Comparison of ENCODE assay signal across 26 cellular contexts in the genomic region with DNA sequence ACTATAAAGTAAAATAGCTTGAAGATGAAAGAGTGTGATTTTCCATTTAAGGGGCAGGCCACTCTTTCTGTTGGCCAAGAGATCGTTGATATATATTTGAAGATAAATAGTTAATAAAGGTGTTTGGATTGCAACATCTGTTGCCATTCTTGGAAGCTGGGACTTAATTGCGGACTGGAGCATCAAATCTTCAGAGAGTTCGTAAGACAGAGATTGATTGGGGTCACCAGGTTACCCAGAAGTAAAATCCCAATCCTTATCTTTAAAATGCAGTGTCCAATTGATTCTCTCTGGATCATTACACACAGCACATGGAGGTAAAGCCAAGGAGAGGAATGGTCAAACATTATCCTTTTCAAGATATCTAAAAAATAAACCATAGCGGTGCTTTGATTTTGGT.
A peak's percentile ranks its signal among the peaks of the same experiment; 100 is the strongest.
DNase-seq lines count a peak whose midpoint lies in the region; ATAC-seq, FAIRE-seq and TF ChIP-seq lines count a peak whose summit lies in the region.
"Had no signal": no experiment of that assay in that cellular context is flagged by ENCODE, and none has a peak within 500 bp of the region (broad histone marks: within the 10 kb centered on the region; RNA-seq: fewer than 3 reads in every experiment).

No MANE protein-coding gene starts in this region.

- H3K4me3 Mint-ChIP-seq in osteocyte (ENCODE audit: unreplicated experiment) (no peak overlapping the region), type B pancreatic cell (no peak overlapping the region)
- H3K4me3 Mint-ChIP-seq in activated CD4-positive, alpha-beta T cell treated with anti-CD3 and anti-CD28 coated beads, Interleukin-2, amount 10 ng/mL, durations not matched to agents 24 days and 14 days, result no peak overlapping the region
- H3K4me3 Mint-ChIP-seq: CD14-positive monocyte; CD4-positive, alpha-beta memory T cell; CD4-positive, CD25-positive, alpha-beta regulatory T cell; CD8-positive, alpha-beta memory T cell had no signal

- in situ Hi-C loops in K562 (cut with MboI), result no loop called here

- H3K4me2 ChIP-seq in K562 (ENCODE audit: insufficient read depth, low read length), result no peak overlapping the region
- H3K4me2 ChIP-seq: BLaER1 had no signal

- no peaks in the 10 kb centered on the region for H3K9me3 ChIP-seq in K562 (replicated peaks; ENCODE audit: control insufficient read depth, insufficient read depth, low read depth, low read length)
- H3K9me3 ChIP-seq: BE2C, BLaER1 had no signal

- H3K27ac ChIP-seq in K562 (ENCODE audit: extremely low read depth, low read depth, low read length), result no peak overlapping the region
- H3K27ac ChIP-seq: BLaER1 had no signal

- H3K27me3 Mint-ChIP-seq in osteocyte (ENCODE audit: unreplicated experiment) (peaks cover 67% of the 10 kb centered on the region), type B pancreatic cell (no peaks in the 10 kb centered on the region)
- H3K27me3 Mint-ChIP-seq in activated CD4-positive, alpha-beta T cell treated with anti-CD3 and anti-CD28 coated beads, Interleukin-2, amount 10 ng/mL, durations not matched to agents 24 days and 14 days, result peaks cover 13% of the 10 kb centered on the region
- H3K27me3 Mint-ChIP-seq: CD4-positive, CD25-positive, alpha-beta regulatory T cell had no signal

- no peak for ATAC-seq in K562
- no peak for ATAC-seq in HG02870 (IDR thresholded peaks at IDR 0.05; ENCODE audit: unreplicated experiment)
- ATAC-seq in GM19328 (IDR thresholded peaks at IDR 0.05; ENCODE audit: unreplicated experiment), result no peak

- POLR2A ChIA-PET in K562 (lab: Yijun Ruan, JAX), result interaction anchor here (0.7 to 1.2 kb wide), 2 partner anchors 15 to 114 kb away, joined by 3 to 5 read pairs; no protein-coding TSS in a partner anchor

- no peaks in the 10 kb centered on the region for H3K36me3 ChIP-seq in K562 (ENCODE audit: control insufficient read depth, insufficient read depth, low read length)
- H3K36me3 ChIP-seq: BE2C, BLaER1 had no signal

- intact Hi-C loops in K562 (cut with micrococcal nuclease), result no loop called here
- intact Hi-C loops in activated CD4-positive, alpha-beta T cell treated with anti-CD3 and anti-CD28 coated beads, Interleukin-2, amount 10 ng/mL, durations not matched to agents 24 days and 14 days (cut with micrococcal nuclease), result no loop called here

- no peak for TF ChIP-seq EP300 in K562 (IDR thresholded peaks at IDR 0.05; ENCODE audit: low read length)

- no peaks in the 10 kb centered on the region for H3K9me1 ChIP-seq in K562 (ENCODE audit: control insufficient read depth, insufficient read depth, low read length)

- H3K27ac Mint-ChIP-seq in osteocyte (ENCODE audit: unreplicated experiment) (no peak overlapping the region), type B pancreatic cell (peak overlapping the region; percentile 36)
- H3K27ac Mint-ChIP-seq in activated CD4-positive, alpha-beta T cell treated with anti-CD3 and anti-CD28 coated beads, Interleukin-2, amount 10 ng/mL, durations not matched to agents 24 days and 14 days, result no peak overlapping the region
- H3K27ac Mint-ChIP-seq: CD14-positive monocyte; CD4-positive, alpha-beta memory T cell; CD4-positive, CD25-positive, alpha-beta regulatory T cell; CD8-positive, alpha-beta memory T cell had no signal

- no peak overlapping the region for H2AFZ ChIP-seq in K562 (ENCODE audit: low read depth, low read length)

- FAIRE-seq in K562 (lab: Jason Lieb, UNC), result no peak
- FAIRE-seq: A204.1, D721Med, G401.6, GM12891, GM19239 had no signal

- H3K4me1 ChIP-seq in K562 (replicated peaks in 1 of 2; ENCODE audit: control insufficient read depth in 2 of 2, insufficient read depth in 2 of 2, low read length in 2 of 2), result peaks cover 16 to 38% of the 10 kb centered on the region in 2 experiments
- H3K4me1 ChIP-seq: BE2C, BLaER1 had no signal

- H3K27me3 ChIP-seq in K562 (ENCODE audit: control insufficient read depth in 2 of 2, insufficient read depth in 2 of 2, low read length in 2 of 2), result no peaks in the 10 kb centered on the region
- H3K27me3 ChIP-seq: BE2C, BLaER1 had no signal

- no peak overlapping the region for H3K9ac ChIP-seq in K562 (ENCODE audit: insufficient read depth in 1 of 2, low read depth in 2 of 2, low read length in 2 of 2)
- H3K9ac ChIP-seq: BLaER1 had no signal

- H4K20me1 ChIP-seq in K562 (replicated peaks; ENCODE audit: control insufficient read depth, insufficient read depth, low read length), result no peaks in the 10 kb centered on the region
- H4K20me1 ChIP-seq: BLaER1 had no signal

- DNase-seq in NCI-H69 (lab: John Stamatoyannopoulos, UW) (peak; percentile 67), K562 (ENCODE audit: extremely low read depth in 1 of 4, low spot score in 3 of 4) (no peak), osteocyte (ENCODE audit: extremely low spot score, unreplicated experiment) (peak; percentile 5), type B pancreatic cell (ENCODE audit: extremely low spot score, unreplicated experiment) (no peak)
- DNase-seq in activated effector memory CD4-positive, alpha-beta T cell treated with anti-CD3 and anti-CD28 coated beads, Interleukin-2, amount 50 U/mL, for 16 hours, result no peak
- no peak for DNase-seq in activated CD4-positive, alpha-beta T cell treated with anti-CD3 and anti-CD28 coated beads, Interleukin-2, amount 10 ng/mL, durations not matched to agents 24 days and 14 days
- DNase-seq: 8988T; ACHN; BE2C; C1 segment of cervical spinal cord; Calu3; CD4-positive, alpha-beta memory T cell; CD4-positive, CD25-positive, alpha-beta regulatory T cell; CD8-positive, alpha-beta memory T cell; COR-L47; DMS79 treated with DMSO at 0.1 percent for 48 hours; GF-D8 had no signal

- CTCF ChIA-PET in K562 (lab: Yijun Ruan, JAX; ENCODE audit: low intra/inter-chr PET ratio), result no interaction called here

- TF ChIP-seq CTCF in K562 (IDR thresholded peaks at IDR 0.05 in 2 of 3, conservative IDR thresholded peaks at IDR 0.05 in 1 of 3; ENCODE audit: insufficient read depth in 2 of 3, low read depth in 1 of 3, low read length in 3 of 3) (no peak), osteocyte (IDR thresholded peaks at IDR 0.05) (no peak), type B pancreatic cell (conservative IDR thresholded peaks at IDR 0.05) (no peak)

- no peak for TF ChIP-seq POLR2A in K562 (conservative IDR thresholded peaks at IDR 0.05)

- TF ChIP-seq RAD21 in K562 (CRISPR knock-in tag; conservative IDR thresholded peaks at IDR 0.05 in 1 of 2, IDR thresholded peaks at IDR 0.05 in 1 of 2), result no peak

- no peaks in the 10 kb centered on the region for H3K4me1 Mint-ChIP-seq in osteocyte (ENCODE audit: unreplicated experiment)
- H3K4me1 Mint-ChIP-seq in type B pancreatic cell (ENCODE audit: unreplicated experiment), result peaks cover 72% of the 10 kb centered on the region
- peaks cover 9% of the 10 kb centered on the region for H3K4me1 Mint-ChIP-seq in activated CD4-positive, alpha-beta T cell treated with anti-CD3 and anti-CD28 coated beads, Interleukin-2, amount 10 ng/mL, durations not matched to agents 24 days and 14 days

- peaks cover 4% of the 10 kb centered on the region; the same call in 1 of the 3 replicates for H3K79me2 ChIP-seq in K562 (ENCODE audit: control insufficient read depth, insufficient read depth, low read length)

- no peak overlapping the region for H3K4me3 ChIP-seq in K562
- H3K4me3 ChIP-seq: BLaER1 had no signal

- 40% methylated on average over 4 of the region's 4 CpGs for WGBS in K562 (ENCODE audit: insufficient coverage, low coverage, missing lambda C conversion rate)

- H3K9me3 Mint-ChIP-seq in osteocyte (ENCODE audit: unreplicated experiment), result no peaks in the 10 kb centered on the region
- H3K9me3 Mint-ChIP-seq in type B pancreatic cell, result no peaks in the 10 kb centered on the region
- H3K9me3 Mint-ChIP-seq in activated CD4-positive, alpha-beta T cell treated with anti-CD3 and anti-CD28 coated beads, Interleukin-2, amount 10 ng/mL, durations not matched to agents 24 days and 14 days, result no peaks in the 10 kb centered on the region
- H3K9me3 Mint-ChIP-seq: CD4-positive, alpha-beta memory T cell; CD4-positive, CD25-positive, alpha-beta regulatory T cell; CD8-positive, alpha-beta memory T cell had no signal

- no peaks in the 10 kb centered on the region for H3K36me3 Mint-ChIP-seq in osteocyte (ENCODE audit: unreplicated experiment)
- H3K36me3 Mint-ChIP-seq in type B pancreatic cell, result no peaks in the 10 kb centered on the region
- no peaks in the 10 kb centered on the region for H3K36me3 Mint-ChIP-seq in activated CD4-positive, alpha-beta T cell treated with anti-CD3 and anti-CD28 coated beads, Interleukin-2, amount 10 ng/mL, durations not matched to agents 24 days and 14 days (ENCODE audit: low read depth)
- H3K36me3 Mint-ChIP-seq: CD14-positive monocyte; CD4-positive, alpha-beta memory T cell; CD4-positive, CD25-positive, alpha-beta regulatory T cell; CD8-positive, alpha-beta memory T cell had no signal

- no TSS peak for BruUV-seq in K562 (replicated peaks; lab: Mats Ljungman, UMichigan)

TF ChIP-seq in K562, 482 proteins besides CTCF, POLR2A, EP300 and RAD21 (continues in another document):
- TF ChIP-seq KLF10 (CRISPR knock-in tag; IDR thresholded peaks at IDR 0.05), result no peak
- TF ChIP-seq TEAD4 (IDR thresholded peaks at IDR 0.05; ENCODE audit: low read length), result peak; percentile 35; the same call in 1 of the 2 replicates
- TF ChIP-seq TEAD4 (CRISPR knock-in tag; IDR thresholded peaks at IDR 0.05; ENCODE audit: borderline replicate concordance), result no peak
- no peak for TF ChIP-seq DLX4 (CRISPR knock-in tag; IDR thresholded peaks at IDR 0.05)
- no peak for TF ChIP-seq PTTG1 (tag; IDR thresholded peaks at IDR 0.05; ENCODE audit: low read depth)
- TF ChIP-seq CBFA2T3 (IDR thresholded peaks at IDR 0.05), result peak; percentile 58
- 0 out of 2 replicates have a peak, but pooled peaks have one; percentile 17 for TF ChIP-seq CBFA2T2 (conservative IDR thresholded peaks at IDR 0.05)
- peak; percentile 77 to 85; a peak in 3 of 4 replicates for TF ChIP-seq KDM1A (IDR thresholded peaks at IDR 0.05)
- TF ChIP-seq GTF2E2 (tag; IDR thresholded peaks at IDR 0.05), result no peak
- no peak for TF ChIP-seq SRSF1 (IDR thresholded peaks at IDR 0.05; ENCODE audit: low read depth, low read length)
- TF ChIP-seq NR2C2 (CRISPR knock-in tag; IDR thresholded peaks at IDR 0.05), result no peak
- peak; percentile 52; the same call in 1 of the 2 replicates for TF ChIP-seq NR2C2 (tag; IDR thresholded peaks at IDR 0.05)
- no peak for TF ChIP-seq CCAR2 (IDR thresholded peaks at IDR 0.05; ENCODE audit: low read depth, low read length)
- TF ChIP-seq RBM39 (optimal IDR thresholded peaks at IDR 0.05; ENCODE audit: low read depth, low read length), result no peak

Comparison
In these comparisons a context has a peak if more than half of its experiments do, and no peak if none do; other contexts are left out.
1. DNase-seq: peak in NCI-H69 (single experiment) and osteocyte (single experiment); none in K562 (0 of 4), type B pancreatic cell (single experiment), activated effector memory CD4-positive, alpha-beta T cell treated with anti-CD3 and anti-CD28 coated beads, Interleukin-2, amount 50 U/mL, for 16 hours (single experiment) and activated CD4-positive, alpha-beta T cell treated with anti-CD3 and anti-CD28 coated beads, Interleukin-2, amount 10 ng/mL, durations not matched to agents 24 days and 14 days (single experiment).